ENCODE assay signal across 10 cellular contexts in genomic region chr5:124544366-124545055, GRCh38.
DNase-seq lines count a peak whose midpoint lies in the region; ATAC-seq and TF ChIP-seq lines count a peak whose summit lies in the region.
"Had no signal": no experiment of that assay in that cellular context is flagged by ENCODE, and none has a peak within 500 bp of the region (broad histone marks: within the 10 kb centered on the region; RNA-seq: fewer than 3 reads in every experiment).

No MANE protein-coding gene starts in this region.

- no peak for TF ChIP-seq POLR2A in testis (IDR thresholded peaks at IDR 0.05)

- H2BK12ac ChIP-seq in mesenchymal stem cell (ENCODE audit: low read length in 2 of 2) = no peak overlapping the region

- no peak overlapping the region for H4K91ac ChIP-seq in mesenchymal stem cell (ENCODE audit: low read length)

- H3K9me3 ChIP-seq in mesenchymal stem cell (ENCODE audit: control insufficient read depth, low read length) (no peaks in the 10 kb centered on the region), testis (no peaks in the 10 kb centered on the region)

- H3K14ac ChIP-seq in mesenchymal stem cell (ENCODE audit: low read length in 2 of 2) = no peak overlapping the region

- no peak overlapping the region for H3K23ac ChIP-seq in mesenchymal stem cell (ENCODE audit: low read length in 2 of 2)

- intact Hi-C loops in testis (cut with DNase I; ENCODE audit: low total_unique reads) = no loop called here

- H3K36me3 ChIP-seq in mesenchymal stem cell (ENCODE audit: control insufficient read depth in 1 of 2, insufficient read depth in 2 of 2, low read depth in 1 of 2, low read length in 2 of 2) (no peaks in the 10 kb centered on the region), testis (ENCODE audit: low read depth, missing control alignments) (no peaks in the 10 kb centered on the region)

- H2BK120ac ChIP-seq in mesenchymal stem cell (ENCODE audit: low read depth, low read length) = no peak overlapping the region

- H3K4me3 ChIP-seq in mesenchymal stem cell (ENCODE audit: insufficient read depth in 1 of 2, low read depth in 1 of 2, low read length in 2 of 2) = no peak overlapping the region
- H3K4me3 ChIP-seq in testis = no peak overlapping the region

- H2AFZ ChIP-seq in mesenchymal stem cell (ENCODE audit: low read depth, low read length) = no peak overlapping the region

- H3K79me1 ChIP-seq in mesenchymal stem cell (replicated peaks; ENCODE audit: low read length, poor library complexity, severe bottlenecking) = no peaks in the 10 kb centered on the region

- H3K4ac ChIP-seq in mesenchymal stem cell (ENCODE audit: low read depth in 1 of 2, low read length in 2 of 2) = no peak overlapping the region

- no peak overlapping the region for H3K27ac ChIP-seq in mesenchymal stem cell (ENCODE audit: low read length, poor library complexity, severe bottlenecking)
- H3K27ac ChIP-seq in testis = no peak overlapping the region

- H2BK5ac ChIP-seq in mesenchymal stem cell (ENCODE audit: low read depth, low read length, poor library complexity, severe bottlenecking) = no peak overlapping the region

- H3K4me2 ChIP-seq in mesenchymal stem cell (ENCODE audit: low read length, poor library complexity, severe bottlenecking) = no peak overlapping the region

- ATAC-seq in GM18873 (IDR thresholded peaks at IDR 0.05; ENCODE audit: low FRiP score, unreplicated experiment) = peak; percentile 95
- peak; percentile 96 for ATAC-seq in HG02642 (IDR thresholded peaks at IDR 0.05; ENCODE audit: poor library complexity, unreplicated experiment)

- H3K27me3 ChIP-seq in mesenchymal stem cell (ENCODE audit: control insufficient read depth in 1 of 2, insufficient read depth in 1 of 2, low read length in 2 of 2) = no peaks in the 10 kb centered on the region
- no peaks in the 10 kb centered on the region for H3K27me3 ChIP-seq in testis

- H2AK5ac ChIP-seq in mesenchymal stem cell (ENCODE audit: low read length, severe bottlenecking) = no peak overlapping the region

- H4K8ac ChIP-seq in mesenchymal stem cell (ENCODE audit: low read length) = no peak overlapping the region

- 49% methylated on average over 2 of the region's 2 CpGs for WGBS in mesenchymal stem cell
- WGBS in testis, 2 donors = 78 to 82% methylated on average over 2 of the region's 2 CpGs

- H3K9ac ChIP-seq in mesenchymal stem cell (ENCODE audit: low read length) = no peak overlapping the region

- TF ChIP-seq CTCF in testis (IDR thresholded peaks at IDR 0.05) = no peak

- no peak overlapping the region for H2BK15ac ChIP-seq in mesenchymal stem cell (ENCODE audit: low read depth, poor library complexity, severe bottlenecking)

- DNase-seq in HK-2 (ENCODE audit: unreplicated experiment) = peak; percentile 2
- peak; percentile 24 for DNase-seq in mesenchymal stem cell
- DNase-seq in testis = no peak
- DNase-seq in superior temporal gyrus (ENCODE audit: extremely low spot score) = no peak
- DNase-seq in activated CD8-positive, alpha-beta memory T cell treated with anti-CD3 and anti-CD28 coated beads for 24 hours = no peak
- DNase-seq in activated naive CD4-positive, alpha-beta T cell treated with anti-CD3 and anti-CD28 coated beads, Interleukin-2, amount 50 U/mL, for 16 hours = no peak
- DNase-seq: foreskin melanocyte, naive B cell had no signal

- no peak overlapping the region for H3K18ac ChIP-seq in mesenchymal stem cell (ENCODE audit: low read depth in 1 of 2, low read length in 2 of 2)

- H3K4me1 ChIP-seq in mesenchymal stem cell (ENCODE audit: control insufficient read depth, insufficient read depth, low read depth, low read length) (no peaks in the 10 kb centered on the region), testis (no peaks in the 10 kb centered on the region)

Comparison
In these comparisons a context has a peak if more than half of its experiments do, and no peak if none do; other contexts are left out.
1. DNase-seq: peak in HK-2 (single experiment) and mesenchymal stem cell (single experiment); none in testis (single experiment), superior temporal gyrus (single experiment), activated CD8-positive, alpha-beta memory T cell treated with anti-CD3 and anti-CD28 coated beads for 24 hours (single experiment) and activated naive CD4-positive, alpha-beta T cell treated with anti-CD3 and anti-CD28 coated beads, Interleukin-2, amount 50 U/mL, for 16 hours (single experiment).